In genomic region chr3:138451595-138452162, GRCh38 we compare ENCODE assay signal across 14 cellular contexts.
"Had no signal": no experiment of that assay in that cellular context is flagged by ENCODE, and none has a peak within 500 bp of the region (broad histone marks: within the 10 kb centered on the region; RNA-seq: fewer than 3 reads in every experiment).

No MANE protein-coding gene starts in this region.

- H3K27me3 Mint-ChIP-seq: activated naive CD8-positive, alpha-beta T cell had no signal

- ATAC-seq: pancreas; sciatic nerve; stimulated activated memory B cell treated with anti-CD40 and anti-IgM and Interleukin-4, amounts not matched to agents 10 μg/mL and 1 μg/mL and 100 μg/mL, for 72 hours had no signal

- H3K27ac Mint-ChIP-seq: activated naive CD8-positive, alpha-beta T cell; neural progenitor cell; stimulated activated memory B cell treated with anti-CD40 and anti-IgM and Interleukin-4, amounts not matched to agents 10 μg/mL and 1 μg/mL and 100 μg/mL, for 72 hours had no signal

- H3K4me1 Mint-ChIP-seq: neural progenitor cell; stimulated activated memory B cell treated with anti-CD40 and anti-IgM and Interleukin-4, amounts not matched to agents 10 μg/mL and 1 μg/mL and 100 μg/mL, for 72 hours had no signal

- H3K36me3 Mint-ChIP-seq: activated naive CD8-positive, alpha-beta T cell; neural progenitor cell; stimulated activated memory B cell treated with anti-CD40 and anti-IgM and Interleukin-4, amounts not matched to agents 10 μg/mL and 1 μg/mL and 100 μg/mL, for 72 hours had no signal

- DNase-seq: activated CD4-positive, alpha-beta T cell treated with anti-CD3 and anti-CD28 coated beads, Interleukin-2, amount 50 U/mL, for 1 hour; activated CD4-positive, CD25-positive, alpha-beta regulatory T cell treated with anti-CD3 and anti-CD28 coated beads, Interleukin-2, amount 50 U/mL, for 72 hours; activated CD8-positive, alpha-beta memory T cell treated with anti-CD3 and anti-CD28 coated beads, Interleukin-2, amount 50 U/mL, for 4 hours; activated T-cell treated with anti-CD3 and anti-CD28 coated beads, Interleukin-2, amount 50 U/mL, for 48 hours; erythroblast; kidney glomerular epithelial cell; left ventricle myocardium inferior; stimulated activated CD4-positive, alpha-beta T cell treated with anti-CD3 and anti-CD28 coated beads, Interleukin-4, amount 100 ng/mL, for 4 hours; T1000 had no signal

- H3K9me3 Mint-ChIP-seq: neural progenitor cell; stimulated activated memory B cell treated with anti-CD40 and anti-IgM and Interleukin-4, amounts not matched to agents 10 μg/mL and 1 μg/mL and 100 μg/mL, for 72 hours had no signal

- H3K4me3 Mint-ChIP-seq: activated naive CD8-positive, alpha-beta T cell; neural progenitor cell; stimulated activated memory B cell treated with anti-CD40 and anti-IgM and Interleukin-4, amounts not matched to agents 10 μg/mL and 1 μg/mL and 100 μg/mL, for 72 hours had no signal
